In genomic region chr9:129202613-129203555, GRCh38 we compare ENCODE assay signal across 1 cellular context.
TF ChIP-seq lines count a peak whose summit lies in the region.

No MANE protein-coding gene starts in this region.

TF ChIP-seq in K562, 482 proteins besides CTCF, POLR2A, EP300 and RAD21 (continued from another document and continues in another):
- TF ChIP-seq NCOA1 (IDR thresholded peaks at IDR 0.05; ENCODE audit: low read depth) (no peak), ZNF778 (CRISPR knock-in tag; IDR thresholded peaks at IDR 0.05) (no peak), MYC (IDR thresholded peaks at IDR 0.05; ENCODE audit: low read depth, low read length) (no peak), MYC (CRISPR knock-in tag; IDR thresholded peaks at IDR 0.05; ENCODE audit: borderline replicate concordance, low read depth) (no peak), ZNF696 (CRISPR knock-in tag; conservative IDR thresholded peaks at IDR 0.05) (no peak), GABPA (tag; conservative IDR thresholded peaks at IDR 0.05; ENCODE audit: low read depth) (peak; percentile 62), ZNF277 (CRISPR knock-in tag; IDR thresholded peaks at IDR 0.05; ENCODE audit: borderline replicate concordance) (no peak), FOXJ2 (tag; IDR thresholded peaks at IDR 0.05) (no peak), NCOA4 (IDR thresholded peaks at IDR 0.05; ENCODE audit: partially characterized antibody) (no peak), BCL6 (CRISPR knock-in tag; IDR thresholded peaks at IDR 0.05) (no peak), ZNF174 (CRISPR knock-in tag; IDR thresholded peaks at IDR 0.05) (no peak), ZNF76 (CRISPR knock-in tag; IDR thresholded peaks at IDR 0.05; ENCODE audit: borderline replicate concordance) (no peak; the same call in 1 of the 2 replicates), RBM14 (IDR thresholded peaks at IDR 0.05; ENCODE audit: borderline replicate concordance, insufficient read depth, low read depth, low read length) (no peak), ARNT (IDR thresholded peaks at IDR 0.05) (no peak), NFIC (IDR thresholded peaks at IDR 0.05) (no peak), L3MBTL2 (IDR thresholded peaks at IDR 0.05) (no peak; the same call in 1 of the 2 replicates), ZBTB9 (CRISPR knock-in tag; IDR thresholded peaks at IDR 0.05) (no peak), CBX3 (IDR thresholded peaks at IDR 0.05; ENCODE audit: borderline replicate concordance in 1 of 2, low read length in 2 of 2) (no peak), ZNF41 (CRISPR knock-in tag; conservative IDR thresholded peaks at IDR 0.05) (no peak), ATF4 (CRISPR knock-in tag; IDR thresholded peaks at IDR 0.05) (peak; percentile 46; the same call in 1 of the 2 replicates), IRF2 (CRISPR knock-in tag; IDR thresholded peaks at IDR 0.05) (no peak), SMAD2 (IDR thresholded peaks at IDR 0.05; ENCODE audit: low read depth, low read length) (no peak), ZNF785 (CRISPR knock-in tag; IDR thresholded peaks at IDR 0.05) (no peak), ZNF143 (CRISPR knock-in tag; IDR thresholded peaks at IDR 0.05) (peak; percentile 94), NCOR1 (IDR thresholded peaks at IDR 0.05) (no peak), FOXK1 (CRISPR knock-in tag; IDR thresholded peaks at IDR 0.05; ENCODE audit: borderline replicate concordance) (no peak), ZC3H4 (CRISPR knock-in tag; IDR thresholded peaks at IDR 0.05; ENCODE audit: borderline replicate concordance) (no peak), CEBPB (tag; IDR thresholded peaks at IDR 0.05) (no peak), NELFE (IDR thresholded peaks at IDR 0.05; ENCODE audit: insufficient read depth, insufficient read length) (no peak), HNRNPLL (IDR thresholded peaks at IDR 0.05; ENCODE audit: low read depth, low read length, poor library complexity, severe bottlenecking) (no peak), ZBTB2 (IDR thresholded peaks at IDR 0.05) (no peak), SMAD3 (CRISPR knock-in tag; conservative IDR thresholded peaks at IDR 0.05) (0 out of 2 replicates have a peak, but pooled peaks have one; percentile 29), ZNF212 (CRISPR knock-in tag; IDR thresholded peaks at IDR 0.05) (no peak), ZFX (CRISPR knock-in tag; IDR thresholded peaks at IDR 0.05) (peak; percentile 98), SOX6 (IDR thresholded peaks at IDR 0.05) (no peak), SAFB (IDR thresholded peaks at IDR 0.05; ENCODE audit: borderline replicate concordance, low read depth, low read length) (no peak), HOXB6 (CRISPR knock-in tag; IDR thresholded peaks at IDR 0.05; ENCODE audit: borderline replicate concordance) (no peak), NFE2L1 (tag; IDR thresholded peaks at IDR 0.05; ENCODE audit: borderline replicate concordance, low read depth) (no peak), ZNF79 (CRISPR knock-in tag; IDR thresholded peaks at IDR 0.05; ENCODE audit: low read depth) (no peak), MXI1 (IDR thresholded peaks at IDR 0.05; ENCODE audit: low read depth, low read length) (no peak), ZNF263 (CRISPR knock-in tag; IDR thresholded peaks at IDR 0.05; ENCODE audit: borderline replicate concordance) (no peak; the same call in 1 of the 2 replicates), FUS (optimal IDR thresholded peaks at IDR 0.05; ENCODE audit: low read depth, low read length) (no peak)
- TF ChIP-seq, protein P1, sequence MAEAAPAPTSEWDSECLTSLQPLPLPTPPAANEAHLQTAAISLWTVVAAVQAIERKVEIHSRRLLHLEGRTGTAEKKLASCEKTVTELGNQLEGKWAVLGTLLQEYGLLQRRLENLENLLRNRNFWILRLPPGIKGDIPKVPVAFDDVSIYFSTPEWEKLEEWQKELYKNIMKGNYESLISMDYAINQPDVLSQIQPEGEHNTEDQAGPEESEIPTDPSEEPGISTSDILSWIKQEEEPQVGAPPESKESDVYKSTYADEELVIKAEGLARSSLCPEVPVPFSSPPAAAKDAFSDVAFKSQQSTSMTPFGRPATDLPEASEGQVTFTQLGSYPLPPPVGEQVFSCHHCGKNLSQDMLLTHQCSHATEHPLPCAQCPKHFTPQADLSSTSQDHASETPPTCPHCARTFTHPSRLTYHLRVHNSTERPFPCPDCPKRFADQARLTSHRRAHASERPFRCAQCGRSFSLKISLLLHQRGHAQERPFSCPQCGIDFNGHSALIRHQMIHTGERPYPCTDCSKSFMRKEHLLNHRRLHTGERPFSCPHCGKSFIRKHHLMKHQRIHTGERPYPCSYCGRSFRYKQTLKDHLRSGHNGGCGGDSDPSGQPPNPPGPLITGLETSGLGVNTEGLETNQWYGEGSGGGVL (CRISPR knock-in tag; IDR thresholded peaks at IDR 0.05): no peak
- TF ChIP-seq, protein P2, sequence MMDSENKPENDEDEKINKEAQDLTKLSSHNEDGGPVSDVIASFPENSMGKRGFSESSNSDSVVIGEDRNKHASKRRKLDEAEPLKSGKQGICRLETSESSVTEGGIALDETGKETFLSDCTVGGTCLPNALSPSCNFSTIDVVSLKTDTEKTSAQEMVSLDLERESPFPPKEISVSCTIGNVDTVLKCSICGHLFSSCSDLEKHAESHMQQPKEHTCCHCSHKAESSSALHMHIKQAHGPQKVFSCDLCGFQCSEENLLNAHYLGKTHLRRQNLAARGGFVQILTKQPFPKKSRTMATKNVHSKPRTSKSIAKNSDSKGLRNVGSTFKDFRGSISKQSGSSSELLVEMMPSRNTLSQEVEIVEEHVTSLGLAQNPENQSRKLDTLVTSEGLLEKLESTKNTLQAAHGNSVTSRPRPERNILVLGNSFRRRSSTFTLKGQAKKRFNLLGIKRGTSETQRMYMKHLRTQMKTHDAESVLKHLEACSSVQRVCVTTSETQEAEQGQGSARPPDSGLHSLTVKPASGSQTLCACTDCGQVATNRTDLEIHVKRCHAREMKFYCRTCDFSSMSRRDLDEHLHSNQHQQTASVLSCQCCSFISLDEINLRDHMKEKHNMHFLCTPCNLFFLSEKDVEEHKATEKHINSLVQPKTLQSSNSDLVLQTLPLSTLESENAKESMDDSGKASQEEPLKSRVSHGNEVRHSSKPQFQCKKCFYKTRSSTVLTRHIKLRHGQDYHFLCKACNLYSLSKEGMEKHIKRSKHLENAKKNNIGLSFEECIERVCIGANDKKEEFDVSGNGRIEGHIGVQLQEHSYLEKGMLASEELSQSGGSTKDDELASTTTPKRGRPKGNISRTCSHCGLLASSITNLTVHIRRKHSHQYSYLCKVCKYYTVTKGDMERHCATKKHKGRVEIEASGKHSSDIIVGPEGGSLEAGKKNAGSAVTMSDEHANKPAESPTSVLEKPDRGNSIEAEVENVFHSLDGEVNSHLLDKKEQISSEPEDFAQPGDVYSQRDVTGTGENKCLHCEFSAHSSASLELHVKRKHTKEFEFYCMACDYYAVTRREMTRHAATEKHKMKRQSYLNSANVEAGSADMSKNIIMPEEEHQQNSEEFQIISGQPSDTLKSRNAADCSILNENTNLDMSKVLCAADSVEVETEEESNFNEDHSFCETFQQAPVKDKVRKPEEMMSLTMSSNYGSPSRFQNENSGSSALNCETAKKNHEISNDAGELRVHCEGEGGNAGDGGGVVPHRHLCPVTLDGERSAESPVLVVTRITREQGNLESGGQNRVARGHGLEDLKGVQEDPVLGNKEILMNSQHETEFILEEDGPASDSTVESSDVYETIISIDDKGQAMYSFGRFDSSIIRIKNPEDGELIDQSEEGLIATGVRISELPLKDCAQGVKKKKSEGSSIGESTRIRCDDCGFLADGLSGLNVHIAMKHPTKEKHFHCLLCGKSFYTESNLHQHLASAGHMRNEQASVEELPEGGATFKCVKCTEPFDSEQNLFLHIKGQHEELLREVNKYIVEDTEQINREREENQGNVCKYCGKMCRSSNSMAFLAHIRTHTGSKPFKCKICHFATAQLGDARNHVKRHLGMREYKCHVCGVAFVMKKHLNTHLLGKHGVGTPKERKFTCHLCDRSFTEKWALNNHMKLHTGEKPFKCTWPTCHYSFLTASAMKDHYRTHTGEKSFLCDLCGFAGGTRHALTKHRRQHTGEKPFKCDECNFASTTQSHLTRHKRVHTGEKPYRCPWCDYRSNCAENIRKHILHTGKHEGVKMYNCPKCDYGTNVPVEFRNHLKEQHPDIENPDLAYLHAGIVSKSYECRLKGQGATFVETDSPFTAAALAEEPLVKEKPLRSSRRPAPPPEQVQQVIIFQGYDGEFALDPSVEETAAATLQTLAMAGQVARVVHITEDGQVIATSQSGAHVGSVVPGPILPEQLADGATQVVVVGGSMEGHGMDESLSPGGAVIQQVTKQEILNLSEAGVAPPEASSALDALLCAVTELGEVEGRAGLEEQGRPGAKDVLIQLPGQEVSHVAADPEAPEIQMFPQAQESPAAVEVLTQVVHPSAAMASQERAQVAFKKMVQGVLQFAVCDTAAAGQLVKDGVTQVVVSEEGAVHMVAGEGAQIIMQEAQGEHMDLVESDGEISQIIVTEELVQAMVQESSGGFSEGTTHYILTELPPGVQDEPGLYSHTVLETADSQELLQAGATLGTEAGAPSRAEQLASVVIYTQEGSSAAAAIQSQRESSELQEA (IDR thresholded peaks at IDR 0.05; ENCODE audit: low read depth): no peak
- TF ChIP-seq, protein P3, sequence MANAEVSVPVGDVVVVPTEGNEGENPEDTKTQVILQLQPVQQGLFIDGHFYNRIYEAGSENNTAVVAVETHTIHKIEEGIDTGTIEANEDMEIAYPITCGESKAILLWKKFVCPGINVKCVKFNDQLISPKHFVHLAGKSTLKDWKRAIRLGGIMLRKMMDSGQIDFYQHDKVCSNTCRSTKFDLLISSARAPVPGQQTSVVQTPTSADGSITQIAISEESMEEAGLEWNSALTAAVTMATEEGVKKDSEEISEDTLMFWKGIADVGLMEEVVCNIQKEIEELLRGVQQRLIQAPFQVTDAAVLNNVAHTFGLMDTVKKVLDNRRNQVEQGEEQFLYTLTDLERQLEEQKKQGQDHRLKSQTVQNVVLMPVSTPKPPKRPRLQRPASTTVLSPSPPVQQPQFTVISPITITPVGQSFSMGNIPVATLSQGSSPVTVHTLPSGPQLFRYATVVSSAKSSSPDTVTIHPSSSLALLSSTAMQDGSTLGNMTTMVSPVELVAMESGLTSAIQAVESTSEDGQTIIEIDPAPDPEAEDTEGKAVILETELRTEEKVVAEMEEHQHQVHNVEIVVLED (CRISPR knock-in tag; IDR thresholded peaks at IDR 0.05): peak; percentile 46; the same call in 1 of the 2 replicates
- TF ChIP-seq, protein P4, sequence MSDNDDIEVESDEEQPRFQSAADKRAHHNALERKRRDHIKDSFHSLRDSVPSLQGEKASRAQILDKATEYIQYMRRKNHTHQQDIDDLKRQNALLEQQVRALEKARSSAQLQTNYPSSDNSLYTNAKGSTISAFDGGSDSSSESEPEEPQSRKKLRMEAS (CRISPR knock-in tag; IDR thresholded peaks at IDR 0.05): no peak
- TF ChIP-seq, protein P5, sequence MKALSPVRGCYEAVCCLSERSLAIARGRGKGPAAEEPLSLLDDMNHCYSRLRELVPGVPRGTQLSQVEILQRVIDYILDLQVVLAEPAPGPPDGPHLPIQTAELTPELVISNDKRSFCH (CRISPR knock-in tag; IDR thresholded peaks at IDR 0.05): no peak
- TF ChIP-seq, protein P5 (tag; IDR thresholded peaks at IDR 0.05): peak; percentile 67
- TF ChIP-seq, protein P6, sequence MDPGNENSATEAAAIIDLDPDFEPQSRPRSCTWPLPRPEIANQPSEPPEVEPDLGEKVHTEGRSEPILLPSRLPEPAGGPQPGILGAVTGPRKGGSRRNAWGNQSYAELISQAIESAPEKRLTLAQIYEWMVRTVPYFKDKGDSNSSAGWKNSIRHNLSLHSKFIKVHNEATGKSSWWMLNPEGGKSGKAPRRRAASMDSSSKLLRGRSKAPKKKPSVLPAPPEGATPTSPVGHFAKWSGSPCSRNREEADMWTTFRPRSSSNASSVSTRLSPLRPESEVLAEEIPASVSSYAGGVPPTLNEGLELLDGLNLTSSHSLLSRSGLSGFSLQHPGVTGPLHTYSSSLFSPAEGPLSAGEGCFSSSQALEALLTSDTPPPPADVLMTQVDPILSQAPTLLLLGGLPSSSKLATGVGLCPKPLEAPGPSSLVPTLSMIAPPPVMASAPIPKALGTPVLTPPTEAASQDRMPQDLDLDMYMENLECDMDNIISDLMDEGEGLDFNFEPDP (CRISPR knock-in tag; IDR thresholded peaks at IDR 0.05): no peak
